ENCODE assay signal across 8 cellular contexts in genomic region chr3:49500408-49501257, GRCh38. TPM values are rescaled to one million over a fixed set of nuclear protein-coding genes. Genes with fewer than 3 reads are reported as not detected.
DNase-seq lines count a peak whose midpoint lies in the region; ATAC-seq lines count a peak whose summit lies in the region.

No MANE protein-coding gene starts in this region.

- no peak for ATAC-seq in HG03097 (IDR thresholded peaks at IDR 0.05; ENCODE audit: low FRiP score, unreplicated experiment)

- peak overlapping the region; percentile 12 for H3K27ac ChIP-seq in angular gyrus (ENCODE audit: low read depth, low read length)

- DNase-seq in KBM-7 (peak; percentile 9), iris pigment epithelial cell (ENCODE audit: low read depth) (peak; percentile 100), stromal cell of bone marrow (ENCODE audit: low read depth) (peak; percentile 98), NAMALWA (ENCODE audit: low spot score) (no peak), NCI-H1436 treated with DMSO at 0.1 percent for 48 hours (lab: John Stamatoyannopoulos, UW) (no peak), cerebellum (ENCODE audit: low spot score) (no peak)

- in situ Hi-C loops in KBM-7 (cut with MboI; ENCODE audit: low pct_unique_long_range_greater_than_20kb, low sequenced_read_pairs), result no loop called here

RNA-seq across cellular contexts. Expression of gene DAG1, which starts 30.6 kb away (rescaled TPM):
- 26.3 TPM for total RNA-seq in cerebellum

RNA-seq across cellular contexts. Expression of gene BSN, which starts 53.6 kb away (rescaled TPM):
- total RNA-seq in cerebellum, result 13.7 TPM

Comparison
In these comparisons a context has a peak if more than half of its experiments do, and no peak if none do; other contexts are left out.
1. DNase-seq: peak in KBM-7 (single experiment), iris pigment epithelial cell (single experiment) and stromal cell of bone marrow (single experiment); none in NAMALWA (single experiment), NCI-H1436 treated with DMSO at 0.1 percent for 48 hours (single experiment) and cerebellum (single experiment).